ENCODE assay signal across 17 cellular contexts in the genomic region with DNA sequence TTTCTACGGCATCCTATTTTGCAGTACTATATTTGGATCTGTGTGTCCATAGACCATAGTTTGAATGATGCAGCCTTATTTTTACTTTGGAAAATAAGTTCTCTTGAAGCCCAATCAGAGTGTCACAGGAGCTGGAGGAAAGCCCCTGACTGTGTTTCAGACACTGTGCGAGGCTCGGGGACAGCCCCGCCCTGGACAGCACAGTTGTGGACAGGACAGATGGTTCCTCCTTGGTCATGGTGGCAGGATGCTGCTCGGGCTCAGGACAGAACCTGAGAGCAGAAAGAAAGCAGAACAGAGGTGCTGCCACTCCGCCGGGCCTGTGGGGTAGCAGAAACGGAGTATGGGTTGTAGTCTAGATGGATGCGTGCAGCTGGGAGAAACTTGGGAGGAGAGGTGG. TPM values are rescaled to one million over a fixed set of nuclear protein-coding genes. Genes with fewer than 3 reads are reported as not detected.
"Had no signal": no experiment of that assay in that cellular context is flagged by ENCODE, and none has a peak within 500 bp of the region (broad histone marks: within the 10 kb centered on the region; RNA-seq: fewer than 3 reads in every experiment).

No MANE protein-coding gene starts in this region.

- H3K4me3 Mint-ChIP-seq: natural killer cell, T-cell had no signal

- FAIRE-seq: endothelial cell of umbilical vein had no signal

- ATAC-seq: left colon, natural killer cell, sciatic nerve, T-cell had no signal

- DNase-seq: activated CD4-positive, alpha-beta T cell treated with anti-CD3 and anti-CD28 coated beads for 48 hours; activated gamma-delta T cell treated with Interleukin-2 at 50 U/mL for 16 hours; activated T-cell treated with anti-CD3 and anti-CD28 coated beads, Interleukin-2, amount 50 U/mL, for 1 hour; foreskin melanocyte; heart left ventricle; left colon; natural killer cell; stimulated activated CD4-positive, alpha-beta T cell treated with anti-CD3 and anti-CD28 coated beads, Interleukin-2, amount 100 ng/mL, for 24 hours; stomach; T-cell had no signal

- H3K27me3 Mint-ChIP-seq: T-cell had no signal

RNA-seq across cellular contexts. Expression of gene CA5A, which starts 37.9 kb away (rescaled TPM):
- total RNA-seq: cardiac muscle cell, endothelial cell of umbilical vein, left colon, lung microvascular endothelial cell, natural killer cell, osteoblast, pulmonary artery endothelial cell, sciatic nerve, stomach, vagina had no signal
